In the genomic region with DNA sequence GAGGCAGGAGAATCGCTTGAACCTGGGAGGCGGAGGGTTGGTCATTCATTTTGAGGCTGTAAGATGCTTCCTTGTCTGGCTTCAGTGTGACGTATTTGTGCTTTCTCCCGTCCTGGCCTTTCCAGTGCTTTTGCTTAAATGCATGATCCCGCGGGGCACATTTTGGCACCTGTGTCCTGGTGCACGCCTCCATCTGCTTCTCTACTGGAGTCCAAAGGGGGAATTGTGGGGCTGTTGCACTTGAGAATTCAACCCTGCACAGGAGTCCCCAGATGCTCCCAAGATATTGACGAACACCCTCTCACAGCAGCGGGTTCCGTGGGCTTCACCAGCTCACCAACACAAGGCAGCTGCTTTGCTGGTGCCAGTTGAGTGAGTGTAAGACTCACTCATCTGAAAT, we compare ENCODE assay signal across 15 cellular contexts.
"Had no signal": no experiment of that assay in that cellular context is flagged by ENCODE, and none has a peak within 500 bp of the region (broad histone marks: within the 10 kb centered on the region; RNA-seq: fewer than 3 reads in every experiment).

No MANE protein-coding gene starts in this region.

- DNase-seq: activated B cell treated with CpG ODN at 0.5 μM for 24 hours; activated CD4-positive, alpha-beta memory T cell treated with anti-CD3 and anti-CD28 coated beads, Interleukin-2, amount 10 ng/mL, durations not matched to agents 7 days and 5 days; activated CD4-positive, alpha-beta T cell treated with anti-CD3 and anti-CD28 coated beads for 48 hours; activated CD8-positive, alpha-beta memory T cell treated with anti-CD3 and anti-CD28 coated beads, Interleukin-2, amount 10 ng/mL, durations not matched to agents 7 days and 5 days; activated naive CD8-positive, alpha-beta T cell treated with anti-CD3 and anti-CD28 coated beads for 36 hours; amniotic stem cell; effector memory CD8-positive, alpha-beta T cell; esophagus squamous epithelium; stimulated activated CD4-positive, alpha-beta T cell treated with anti-CD3 and anti-CD28 coated beads, Interleukin-2, amount 100 ng/mL, for 48 hours; stimulated activated naive CD8-positive, alpha-beta T cell treated with anti-CD3 and anti-CD28 coated beads, Interleukin-15, amount 100 ng/mL, for 72 hours; T-helper 1 cell; T-helper 9 cell had no signal

- H3K27me3 Mint-ChIP-seq: activated B cell treated with CpG ODN at 0.5 μM for 24 hours; activated CD4-positive, alpha-beta memory T cell treated with anti-CD3 and anti-CD28 coated beads, Interleukin-2, amount 10 ng/mL, durations not matched to agents 7 days and 5 days; activated CD8-positive, alpha-beta memory T cell treated with anti-CD3 and anti-CD28 coated beads, Interleukin-2, amount 10 ng/mL, durations not matched to agents 7 days and 5 days; activated naive CD8-positive, alpha-beta T cell treated with anti-CD3 and anti-CD28 coated beads for 36 hours; effector memory CD8-positive, alpha-beta T cell; natural killer cell treated with Interleukin-12 subunit alpha and Interleukin-12 subunit beta and Interleukin-15 and Interleukin-18, amount 100 ng/mL, for 72 hours; stimulated activated naive CD8-positive, alpha-beta T cell treated with anti-CD3 and anti-CD28 coated beads, Interleukin-15, amount 100 ng/mL, for 72 hours; type B pancreatic cell had no signal

- ATAC-seq: activated CD8-positive, alpha-beta memory T cell treated with anti-CD3 and anti-CD28 coated beads, Interleukin-2, amount 10 ng/mL, durations not matched to agents 7 days and 5 days; effector memory CD8-positive, alpha-beta T cell; natural killer cell treated with Interleukin-12 subunit alpha and Interleukin-12 subunit beta and Interleukin-15 and Interleukin-18, amount 100 ng/mL, for 72 hours; stimulated activated naive CD8-positive, alpha-beta T cell treated with anti-CD3 and anti-CD28 coated beads, Interleukin-15, amount 100 ng/mL, for 72 hours had no signal

- H3K4me3 ChIP-seq: cardiac muscle cell, esophagus squamous epithelium had no signal

- H3K27me3 ChIP-seq: cardiac muscle cell, esophagus squamous epithelium had no signal

- H3K27ac Mint-ChIP-seq: activated B cell treated with CpG ODN at 0.5 μM for 24 hours; activated CD4-positive, alpha-beta memory T cell treated with anti-CD3 and anti-CD28 coated beads, Interleukin-2, amount 10 ng/mL, durations not matched to agents 7 days and 5 days; activated CD8-positive, alpha-beta memory T cell treated with anti-CD3 and anti-CD28 coated beads, Interleukin-2, amount 10 ng/mL, durations not matched to agents 7 days and 5 days; activated naive CD8-positive, alpha-beta T cell treated with anti-CD3 and anti-CD28 coated beads for 36 hours; effector memory CD8-positive, alpha-beta T cell; stimulated activated naive CD8-positive, alpha-beta T cell treated with anti-CD3 and anti-CD28 coated beads, Interleukin-15, amount 100 ng/mL, for 72 hours; type B pancreatic cell had no signal

- H3K27ac ChIP-seq: cardiac muscle cell, esophagus squamous epithelium had no signal

- H3K36me3 ChIP-seq: cardiac muscle cell had no signal

- H3K4me3 Mint-ChIP-seq: activated B cell treated with CpG ODN at 0.5 μM for 24 hours; activated CD4-positive, alpha-beta memory T cell treated with anti-CD3 and anti-CD28 coated beads, Interleukin-2, amount 10 ng/mL, durations not matched to agents 7 days and 5 days; activated CD8-positive, alpha-beta memory T cell treated with anti-CD3 and anti-CD28 coated beads, Interleukin-2, amount 10 ng/mL, durations not matched to agents 7 days and 5 days; activated naive CD8-positive, alpha-beta T cell treated with anti-CD3 and anti-CD28 coated beads for 36 hours; effector memory CD8-positive, alpha-beta T cell; natural killer cell treated with Interleukin-12 subunit alpha and Interleukin-12 subunit beta and Interleukin-15 and Interleukin-18, amount 100 ng/mL, for 72 hours; stimulated activated naive CD8-positive, alpha-beta T cell treated with anti-CD3 and anti-CD28 coated beads, Interleukin-15, amount 100 ng/mL, for 72 hours; type B pancreatic cell had no signal

- H3K9me3 ChIP-seq: esophagus squamous epithelium had no signal

- H3K9me3 Mint-ChIP-seq: activated B cell treated with CpG ODN at 0.5 μM for 24 hours; activated CD4-positive, alpha-beta memory T cell treated with anti-CD3 and anti-CD28 coated beads, Interleukin-2, amount 10 ng/mL, durations not matched to agents 7 days and 5 days; effector memory CD8-positive, alpha-beta T cell; natural killer cell treated with Interleukin-12 subunit alpha and Interleukin-12 subunit beta and Interleukin-15 and Interleukin-18, amount 100 ng/mL, for 72 hours; stimulated activated naive CD8-positive, alpha-beta T cell treated with anti-CD3 and anti-CD28 coated beads, Interleukin-15, amount 100 ng/mL, for 72 hours; type B pancreatic cell had no signal
